9 cellular contexts compared by ENCODE assay signal in genomic region chr6:17932362-17932852, GRCh38. TPM values are rescaled to one million over a fixed set of nuclear protein-coding genes. Genes with fewer than 3 reads are reported as not detected.
A peak's percentile ranks its signal among the peaks of the same experiment; 100 is the strongest.
DNase-seq lines count a peak whose midpoint lies in the region; ATAC-seq, FAIRE-seq and TF ChIP-seq lines count a peak whose summit lies in the region.
"Had no signal": no experiment of that assay in that cellular context is flagged by ENCODE, and none has a peak within 500 bp of the region (broad histone marks: within the 10 kb centered on the region; RNA-seq: fewer than 3 reads in every experiment).

No MANE protein-coding gene starts in this region.

- peak; percentile 81 for FAIRE-seq in H54 (lab: Jason Lieb, UNC)

- H3K9me3 Mint-ChIP-seq in activated naive CD4-positive, alpha-beta T cell treated with anti-CD3 and anti-CD28 coated beads, Interleukin-2, amount 50 U/mL, for 72 hours = no peaks in the 10 kb centered on the region

- TF ChIP-seq POLR2A in H54 (IDR thresholded peaks at IDR 0.05; ENCODE audit: low read depth, low read length) = no peak

- peak; percentile 90 for ATAC-seq in left ventricle myocardium superior
- no peak for ATAC-seq in HG03039 (IDR thresholded peaks at IDR 0.05; ENCODE audit: unreplicated experiment)
- no peak for ATAC-seq in HG03280 (IDR thresholded peaks at IDR 0.05; ENCODE audit: unreplicated experiment)
- ATAC-seq in activated naive CD4-positive, alpha-beta T cell treated with anti-CD3 and anti-CD28 coated beads, Interleukin-2, amount 50 U/mL, for 72 hours = no peak

- intact Hi-C loops in left ventricle myocardium superior (cut with micrococcal nuclease) = loop anchor here (10.0 kb wide), 1 partner anchor 52 kb away; the partner anchor contains the start of gene KIF13A

- DNase-seq in H54 (ENCODE audit: insufficient read length, low spot score) (peak; percentile 24), astrocyte of the hippocampus (ENCODE audit: low read depth, low spot score) (peak; percentile 82), left ventricle myocardium superior (peak; percentile 51), skeletal muscle cell (ENCODE audit: low read depth) (peak; percentile 87), GDM1 (lab: John Stamatoyannopoulos, UW) (no peak)
- no peak for DNase-seq in activated naive CD4-positive, alpha-beta T cell treated with anti-CD3 and anti-CD28 coated beads, Interleukin-2, amount 50 U/mL, for 72 hours (ENCODE audit: low spot score in 2 of 2)
- DNase-seq: NCI-H2171 had no signal

- no peak overlapping the region for H3K27ac Mint-ChIP-seq in activated naive CD4-positive, alpha-beta T cell treated with anti-CD3 and anti-CD28 coated beads, Interleukin-2, amount 50 U/mL, for 72 hours

- no peaks in the 10 kb centered on the region for H3K36me3 Mint-ChIP-seq in activated naive CD4-positive, alpha-beta T cell treated with anti-CD3 and anti-CD28 coated beads, Interleukin-2, amount 50 U/mL, for 72 hours

- no peak overlapping the region for H3K4me3 ChIP-seq in skeletal muscle cell (ENCODE audit: low read depth, low read length)

RNA-seq across cellular contexts. Expression of gene KIF13A, which starts 55.0 kb away (rescaled TPM):
- total RNA-seq in left ventricle myocardium superior = 59.5 TPM
- total RNA-seq in activated naive CD4-positive, alpha-beta T cell treated with anti-CD3 and anti-CD28 coated beads, Interleukin-2, amount 50 U/mL, for 72 hours = under 1 TPM in 1 of 2 donors, not detected in 1; 0.20 TPM

Comparison
In these comparisons a context has a peak if more than half of its experiments do, and no peak if none do; other contexts are left out.
1. DNase-seq: peak in H54 (single experiment), astrocyte of the hippocampus (single experiment), left ventricle myocardium superior (single experiment) and skeletal muscle cell (single experiment); none in GDM1 (single experiment) and activated naive CD4-positive, alpha-beta T cell treated with anti-CD3 and anti-CD28 coated beads, Interleukin-2, amount 50 U/mL, for 72 hours (0 of 2).
2. RNA of gene KIF13A, which starts 55.0 kb away (total RNA-seq): 59.5 TPM in left ventricle myocardium superior (single experiment); 0.20 TPM in activated naive CD4-positive, alpha-beta T cell treated with anti-CD3 and anti-CD28 coated beads, Interleukin-2, amount 50 U/mL, for 72 hours; every median in the first group is over 10 times any median in the second.